ENCODE assay signal across 13 cellular contexts in the genomic region with DNA sequence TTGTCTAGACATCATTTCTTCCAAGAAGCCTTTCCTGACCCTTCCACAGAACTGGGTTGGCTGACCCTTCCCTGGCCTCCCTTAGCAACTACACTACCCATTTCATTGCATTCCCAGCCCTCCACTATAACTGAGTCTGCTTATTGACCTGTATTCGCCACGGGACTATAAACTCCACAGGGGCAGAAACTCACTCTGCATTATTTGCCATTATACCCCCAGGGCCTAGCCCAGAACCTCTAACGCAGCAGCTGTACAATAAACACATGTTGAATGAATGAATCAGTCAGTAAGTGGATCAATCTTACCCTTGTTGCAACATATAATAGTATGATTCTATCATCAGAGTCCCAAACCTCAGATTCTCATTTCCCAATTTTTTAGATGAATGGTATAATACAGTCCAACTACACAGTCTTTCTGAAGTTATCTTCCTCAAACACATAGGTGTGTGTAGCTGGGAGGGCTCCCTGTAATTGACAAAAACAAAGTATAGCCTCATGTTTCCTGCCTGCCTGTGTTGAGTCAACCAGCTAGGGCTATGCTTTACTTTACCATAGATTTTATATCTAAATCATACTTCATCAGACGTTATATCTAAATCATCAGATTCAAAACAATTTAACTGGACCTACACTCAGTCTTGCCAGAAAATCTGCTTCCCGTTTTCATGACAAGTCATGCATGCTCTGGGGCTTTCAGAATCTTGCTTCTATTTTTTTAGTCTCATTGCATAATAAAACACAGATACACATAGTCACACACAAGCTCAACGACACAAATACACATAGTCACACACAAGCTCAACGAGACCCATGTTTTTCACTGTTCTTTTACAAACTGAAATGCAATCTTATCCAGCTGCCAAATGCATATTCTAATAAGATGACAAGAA.
A peak's percentile ranks its signal among the peaks of the same experiment; 100 is the strongest.
DNase-seq lines count a peak whose midpoint lies in the region; ATAC-seq and TF ChIP-seq lines count a peak whose summit lies in the region.
"Had no signal": no experiment of that assay in that cellular context is flagged by ENCODE, and none has a peak within 500 bp of the region (broad histone marks: within the 10 kb centered on the region; RNA-seq: fewer than 3 reads in every experiment).

No MANE protein-coding gene starts in this region.

- peak; percentile 91 to 93 for ATAC-seq in naive B cell (ENCODE audit: low read depth in 2 of 2)
- no peak for ATAC-seq in activated CD4-positive, CD25-positive, alpha-beta regulatory T cell treated with anti-CD3 and anti-CD28 coated beads, Interleukin-2, amount 50 U/mL, for 24 hours
- no peak for ATAC-seq in HG03565 (IDR thresholded peaks at IDR 0.05; ENCODE audit: unreplicated experiment)
- ATAC-seq: WTC11 had no signal

- H3K27me3 Mint-ChIP-seq in chondrocyte (ENCODE audit: low read depth) (no peaks in the 10 kb centered on the region), naive B cell (no peaks in the 10 kb centered on the region)

- H3K9me3 Mint-ChIP-seq in chondrocyte (ENCODE audit: low read depth) (peaks cover 3% of the 10 kb centered on the region), naive B cell (no peaks in the 10 kb centered on the region)
- H3K9me3 Mint-ChIP-seq: activated naive CD8-positive, alpha-beta T cell treated with anti-CD3 and anti-CD28 coated beads, Interleukin-2, amount 10 ng/mL, durations not matched to agents 7 days and 5 days; H9 had no signal

- DNase-seq in AG20443 (ENCODE audit: low spot score) (peak; percentile 36), NB4 (ENCODE audit: low read depth) (peak; percentile 10), chondrocyte (ENCODE audit: low spot score) (no peak), naive B cell (peak; percentile 65), NCI-H82 treated with DMSO at 0.1 percent for 48 hours (lab: John Stamatoyannopoulos, UW; ENCODE audit: unreplicated experiment) (no peak)
- no peak for DNase-seq in NK-92 treated with Interleukin-12 subunit alpha and Interleukin-12 subunit beta, amount 100 ng/mL, for 24 hours (lab: John Stamatoyannopoulos, UW)
- DNase-seq: activated naive CD8-positive, alpha-beta T cell treated with anti-CD3 and anti-CD28 coated beads, Interleukin-2, amount 10 ng/mL, durations not matched to agents 7 days and 5 days; H9; NCI-H510A; nucleus accumbens had no signal

- TF ChIP-seq CTCF in NB4 (IDR thresholded peaks at IDR 0.05; ENCODE audit: low read depth, low read length): no peak
- no peak for TF ChIP-seq CTCF in chondrocyte (IDR thresholded peaks at IDR 0.05)

- H3K4me1 Mint-ChIP-seq in chondrocyte (ENCODE audit: low read depth) (peaks cover 39% of the 10 kb centered on the region), naive B cell (peaks cover 27 to 32% (median 31%) of the 10 kb centered on the region in 3 donors)
- H3K4me1 Mint-ChIP-seq: activated naive CD8-positive, alpha-beta T cell treated with anti-CD3 and anti-CD28 coated beads, Interleukin-2, amount 10 ng/mL, durations not matched to agents 7 days and 5 days had no signal

- H3K36me3 Mint-ChIP-seq in chondrocyte (ENCODE audit: low read depth) (no peaks in the 10 kb centered on the region), naive B cell (no peaks in the 10 kb centered on the region)
- H3K36me3 Mint-ChIP-seq: activated naive CD8-positive, alpha-beta T cell treated with anti-CD3 and anti-CD28 coated beads, Interleukin-2, amount 10 ng/mL, durations not matched to agents 7 days and 5 days; WTC11 had no signal

- no peak for TF ChIP-seq POLR2A in NB4 (IDR thresholded peaks at IDR 0.05; ENCODE audit: extremely low read depth, insufficient read length)

- H3K4me3 Mint-ChIP-seq in chondrocyte (ENCODE audit: unreplicated experiment): no peak overlapping the region
- H3K4me3 Mint-ChIP-seq in naive B cell: peak overlapping the region; percentile 3 to 84 (median 46)
- H3K4me3 Mint-ChIP-seq: activated naive CD8-positive, alpha-beta T cell treated with anti-CD3 and anti-CD28 coated beads, Interleukin-2, amount 10 ng/mL, durations not matched to agents 7 days and 5 days; H9; WTC11 had no signal

- H3K27ac Mint-ChIP-seq in chondrocyte (ENCODE audit: unreplicated experiment) (peak overlapping the region; percentile 28), naive B cell (peak overlapping the region; percentile 66 to 96 (median 82))
- H3K27ac Mint-ChIP-seq: activated naive CD8-positive, alpha-beta T cell treated with anti-CD3 and anti-CD28 coated beads, Interleukin-2, amount 10 ng/mL, durations not matched to agents 7 days and 5 days; H9; WTC11 had no signal

- no peak overlapping the region for H3K4me3 ChIP-seq in NB4 (ENCODE audit: low read depth, low read length)

Comparison
In these comparisons a context has a peak if more than half of its experiments do, and no peak if none do; other contexts are left out.
1. DNase-seq: peak in AG20443 (single experiment), NB4 (single experiment) and naive B cell (single experiment); none in chondrocyte (single experiment), NK-92 treated with Interleukin-12 subunit alpha and Interleukin-12 subunit beta, amount 100 ng/mL, for 24 hours (single experiment) and NCI-H82 treated with DMSO at 0.1 percent for 48 hours (single experiment).
2. ATAC-seq: peak in naive B cell (2 of 2); none in activated CD4-positive, CD25-positive, alpha-beta regulatory T cell treated with anti-CD3 and anti-CD28 coated beads, Interleukin-2, amount 50 U/mL, for 24 hours (0 of 2) and HG03565 (single experiment).